ENCODE assay signal across 8 cellular contexts in the genomic region with DNA sequence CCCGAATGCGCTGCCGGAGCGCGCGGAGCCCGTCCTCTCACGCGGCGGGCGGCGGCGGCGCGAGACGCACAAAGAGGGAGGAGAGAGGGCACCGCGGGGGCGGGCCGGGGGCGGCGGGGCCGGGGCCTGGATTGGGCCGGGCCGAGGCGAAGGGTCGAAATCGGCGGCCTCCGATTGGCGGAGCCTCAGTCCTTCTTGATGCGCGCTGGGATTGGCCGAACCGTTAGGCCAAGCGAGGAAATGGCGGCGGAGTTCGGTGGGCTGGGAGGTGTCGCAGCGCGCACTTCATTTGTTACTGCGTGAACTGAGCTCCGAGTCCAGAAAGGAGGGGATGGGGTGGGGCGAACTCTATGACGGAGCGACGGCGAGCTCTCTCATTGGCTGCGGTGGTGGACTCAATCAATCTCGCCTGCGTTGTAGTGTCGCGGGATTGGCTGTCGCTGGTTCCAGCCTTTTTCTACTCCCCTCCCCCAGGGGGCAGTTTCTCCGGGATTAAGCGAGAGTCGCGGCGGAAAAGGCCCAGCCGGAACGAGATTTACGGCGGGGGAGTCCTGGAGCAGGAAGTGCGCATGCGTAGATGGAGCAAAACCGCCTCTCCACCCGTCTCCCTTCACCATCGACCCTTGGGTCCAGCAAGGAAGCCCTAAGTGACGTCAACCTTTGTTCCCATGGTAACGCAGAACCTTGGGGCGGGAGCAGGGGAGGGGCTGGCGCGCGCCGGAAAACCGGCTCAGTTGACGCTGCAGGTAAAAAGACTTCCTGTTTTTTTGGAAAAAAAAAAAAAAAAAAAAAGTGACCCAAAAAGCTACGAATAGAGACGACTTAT. TPM values are rescaled to one million over a fixed set of nuclear protein-coding genes. Genes with fewer than 3 reads are reported as not detected.
DNase-seq lines count a peak whose midpoint lies in the region; ATAC-seq and TF ChIP-seq lines count a peak whose summit lies in the region.

A gene with protein sequence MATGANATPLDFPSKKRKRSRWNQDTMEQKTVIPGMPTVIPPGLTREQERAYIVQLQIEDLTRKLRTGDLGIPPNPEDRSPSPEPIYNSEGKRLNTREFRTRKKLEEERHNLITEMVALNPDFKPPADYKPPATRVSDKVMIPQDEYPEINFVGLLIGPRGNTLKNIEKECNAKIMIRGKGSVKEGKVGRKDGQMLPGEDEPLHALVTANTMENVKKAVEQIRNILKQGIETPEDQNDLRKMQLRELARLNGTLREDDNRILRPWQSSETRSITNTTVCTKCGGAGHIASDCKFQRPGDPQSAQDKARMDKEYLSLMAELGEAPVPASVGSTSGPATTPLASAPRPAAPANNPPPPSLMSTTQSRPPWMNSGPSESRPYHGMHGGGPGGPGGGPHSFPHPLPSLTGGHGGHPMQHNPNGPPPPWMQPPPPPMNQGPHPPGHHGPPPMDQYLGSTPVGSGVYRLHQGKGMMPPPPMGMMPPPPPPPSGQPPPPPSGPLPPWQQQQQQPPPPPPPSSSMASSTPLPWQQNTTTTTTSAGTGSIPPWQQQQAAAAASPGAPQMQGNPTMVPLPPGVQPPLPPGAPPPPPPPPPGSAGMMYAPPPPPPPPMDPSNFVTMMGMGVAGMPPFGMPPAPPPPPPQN (minus strand): TSS at position 70 of the 826 bp plus-strand sequence. CDS start 150 bp downstream, outside the sequence.

- no peaks in the 10 kb centered on the region for H3K9me3 ChIP-seq in OCI-LY7 (ENCODE audit: low read length)

- BruUV-seq in OCI-LY7 (replicated peaks; lab: Mats Ljungman, UMichigan) = no TSS peak

- intact Hi-C loops in OCI-LY7 (cut with micrococcal nuclease; ENCODE audit: unreplicated experiment) = loop anchor here (1.0 to 10.0 kb wide), 4 partner anchors 24 to 336 kb away; a partner anchor contains a TSS

- peaks cover 39% of the 10 kb centered on the region for H3K36me3 ChIP-seq in OCI-LY7 (ENCODE audit: insufficient read depth, low read length)

- peak within 1 kb of the TSS; percentile 87 for H3K4me2 ChIP-seq in OCI-LY7 (ENCODE audit: low read length)

- peaks cover 68% of the 10 kb centered on the region for H3K4me1 ChIP-seq in OCI-LY7 (ENCODE audit: insufficient read depth, low read length, poor library complexity, severe bottlenecking)

- peak; percentile 73 for ATAC-seq in GM21526 (IDR thresholded peaks at IDR 0.05; ENCODE audit: low FRiP score, unreplicated experiment)

- DNase-seq in DMS 273 (lab: John Stamatoyannopoulos, UW; ENCODE audit: unreplicated experiment) (peak; percentile 99), HuH-7.5 (ENCODE audit: low spot score) (peak; percentile 94), OCI-LY7 (ENCODE audit: low spot score) (peak; percentile 100), activated T-cell treated with anti-CD3 and anti-CD28 coated beads for 1 hour (ENCODE audit: low read depth) (peak; percentile 95), epidermal melanocyte (ENCODE audit: insufficient read length, low spot score) (peak; percentile 96), middle frontal gyrus (ENCODE audit: extremely low spot score, low spot score) (peak; percentile 100)
- DNase-seq in stimulated activated CD8-positive, alpha-beta memory T cell treated with anti-CD3 and anti-CD28 coated beads, Interleukin-2, amount 100 ng/mL, for 48 hours (ENCODE audit: low read depth in 2 of 2) = peak; percentile 95 to 97

- peak within 1 kb of the TSS; percentile 91 for H3K27ac ChIP-seq in OCI-LY7 (ENCODE audit: low read depth, low read length, poor library complexity, severe bottlenecking)

- peak within 1 kb of the TSS; percentile 11; the same call in 1 of the 2 replicates for H2AFZ ChIP-seq in OCI-LY7 (ENCODE audit: low read length)

- CTCF ChIA-PET in OCI-LY7 (lab: Charles Lee; ENCODE audit: unreplicated experiment) = interaction anchor here (0.6 to 0.8 kb wide), 3 partner anchors 16 to 1081 kb away, joined by 3 read pairs; no protein-coding TSS in a partner anchor

- no peaks in the 10 kb centered on the region for H3K9me2 ChIP-seq in OCI-LY7 (ENCODE audit: insufficient read depth, low read length)

- peaks cover 48% of the 10 kb centered on the region for H3K79me2 ChIP-seq in OCI-LY7 (ENCODE audit: insufficient read depth, low read depth, low read length)

- H4K20me1 ChIP-seq in OCI-LY7 (ENCODE audit: insufficient read depth, low read length) = peaks cover 36% of the 10 kb centered on the region

- 0 out of 2 replicates have a peak, but pooled peaks have one; percentile 13 for TF ChIP-seq CTCF in OCI-LY7 (conservative IDR thresholded peaks at IDR 0.05; ENCODE audit: low read length)

- POLR2A ChIA-PET in OCI-LY7 (lab: Charles Lee) = interaction anchor here (0.6 to 2.2 kb wide), 12 partner anchors 8 to 108 kb away, joined by 3 to 9 read pairs (median 4); a partner anchor contains a TSS

- H3K4me3 ChIP-seq in OCI-LY7 (ENCODE audit: low read depth, low read length, poor library complexity, severe bottlenecking) = peak within 1 kb of the TSS; percentile 99

RNA-seq across cellular contexts. Expression of the gene that starts here (rescaled TPM):
- 247 and 261 TPM in 2 replicates for total RNA-seq in OCI-LY7 (2014; rRNA removed; shearing (Covaris generic))
- total RNA-seq in OCI-LY7 (2022) = 535 TPM in 2 replicates

Comparison
In these comparisons a context has a peak if more than half of its experiments do, and no peak if none do; other contexts are left out.
1. Peak in every context shown above with its lines: DNase-seq, ATAC-seq, H3K4me3 ChIP-seq and H3K27ac ChIP-seq.